Comparison of ENCODE assay signal across 39 cellular contexts in genomic region chr16:87558682-87559081, GRCh38. TPM values are rescaled to one million over a fixed set of nuclear protein-coding genes. Genes with fewer than 3 reads are reported as not detected.
"Had no signal": no experiment of that assay in that cellular context is flagged by ENCODE, and none has a peak within 500 bp of the region (broad histone marks: within the 10 kb centered on the region; RNA-seq: fewer than 3 reads in every experiment).

No MANE protein-coding gene starts in this region.

- H3K4me1 ChIP-seq: body of pancreas, foreskin keratinocyte, gastrocnemius medialis had no signal

- H3K27me3 ChIP-seq: adrenal gland, body of pancreas, cardiac muscle cell had no signal

- H3K9me3 Mint-ChIP-seq: activated naive CD4-positive, alpha-beta T cell treated with anti-CD3 and anti-CD28 coated beads, Interleukin-2, amount 50 U/mL, for 24 hours; activated naive CD8-positive, alpha-beta T cell treated with anti-CD3 and anti-CD28 coated beads for 36 hours had no signal

- H3K27ac Mint-ChIP-seq: activated B cell treated with CpG ODN at 0.5 μM for 24 hours; activated CD4-positive, alpha-beta memory T cell treated with anti-CD3 and anti-CD28 coated beads for 36 hours; activated CD4-positive, alpha-beta T cell treated with anti-CD3 and anti-CD28 coated beads, Interleukin-2, amount 10 ng/mL, durations not matched to agents 24 days and 14 days; activated CD8-positive, alpha-beta memory T cell treated with anti-CD3 and anti-CD28 coated beads, Interleukin-2, amount 10 ng/mL, durations not matched to agents 7 days and 5 days; activated CD8-positive, alpha-beta T cell treated with anti-CD3 and anti-CD28 coated beads, Interleukin-2, amount 10 ng/mL, durations not matched to agents 7 days and 5 days; activated naive CD4-positive, alpha-beta T cell treated with anti-CD3 and anti-CD28 coated beads for 36 hours; activated naive CD4-positive, alpha-beta T cell treated with anti-CD3 and anti-CD28 coated beads, Interleukin-2, amount 50 U/mL, for 24 hours; activated naive CD8-positive, alpha-beta T cell treated with anti-CD3 and anti-CD28 coated beads for 36 hours; activated naive CD8-positive, alpha-beta T cell treated with anti-CD3 and anti-CD28 coated beads, Interleukin-2, amount 50 U/mL, for 24 hours; activated T-helper 1 cell treated with anti-CD3 and anti-CD28 coated beads, Interleukin-12 subunit alpha, Interleukin-12 subunit beta, Interleukin-2, Interleukin-4 antibody, amounts not matched to agents 30 ng/mL and 10 ng/mL and 1 ng/mL, durations not matched to agents 14 hours and 24 hours and 36 hours; activated T-helper 2 cell treated with anti-CD3 and anti-CD28 coated beads, Interferon-gamma antibody, Interleukin-2, Interleukin-4, amounts not matched to agents 10 μg/mL and 5 μg/mL and 100 μg/mL, durations not matched to agents 14 hours and 24 hours and 36 hours; dendritic cell treated with granulocyte-macrophage colony-stimulating factor and Interleukin-4, amounts not matched to agents 40 ng/mL and 50 ng/mL, for 4 days; endodermal cell; T-cell; T-helper 1 cell treated with Interleukin-12 subunit alpha and Interleukin-12 subunit beta and Interleukin-4 antibody, amounts not matched to agents 30 μg/mL and 1 μg/mL, for 36 hours had no signal

- H3K4me1 Mint-ChIP-seq: activated B cell treated with CpG ODN at 0.5 μM for 24 hours; activated CD4-positive, alpha-beta T cell treated with anti-CD3 and anti-CD28 coated beads, Interleukin-2, amount 10 ng/mL, durations not matched to agents 24 days and 14 days; activated CD8-positive, alpha-beta memory T cell treated with anti-CD3 and anti-CD28 coated beads, Interleukin-2, amount 10 ng/mL, durations not matched to agents 7 days and 5 days; activated naive CD4-positive, alpha-beta T cell treated with anti-CD3 and anti-CD28 coated beads, Interleukin-2, amount 50 U/mL, for 24 hours; activated naive CD8-positive, alpha-beta T cell treated with anti-CD3 and anti-CD28 coated beads for 36 hours; activated naive CD8-positive, alpha-beta T cell treated with anti-CD3 and anti-CD28 coated beads, Interleukin-2, amount 50 U/mL, for 24 hours; endodermal cell; T-cell had no signal

- H3K9me3 ChIP-seq: adrenal gland, body of pancreas, esophagus muscularis mucosa, gastrocnemius medialis, heart left ventricle had no signal

- H3K27me3 Mint-ChIP-seq: activated CD8-positive, alpha-beta memory T cell treated with anti-CD3 and anti-CD28 coated beads, Interleukin-2, amount 10 ng/mL, durations not matched to agents 7 days and 5 days had no signal

- H3K36me3 ChIP-seq: adrenal gland, cardiac muscle cell, esophagus muscularis mucosa, gastrocnemius medialis, heart left ventricle, WERI-Rb-1 had no signal

- H3K36me3 Mint-ChIP-seq: activated CD4-positive, alpha-beta memory T cell treated with anti-CD3 and anti-CD28 coated beads for 36 hours; activated CD8-positive, alpha-beta memory T cell treated with anti-CD3 and anti-CD28 coated beads, Interleukin-2, amount 10 ng/mL, durations not matched to agents 7 days and 5 days; activated naive CD4-positive, alpha-beta T cell treated with anti-CD3 and anti-CD28 coated beads, Interleukin-2, amount 50 U/mL, for 24 hours; activated naive CD8-positive, alpha-beta T cell treated with anti-CD3 and anti-CD28 coated beads for 36 hours; T-cell had no signal

- H3K27ac ChIP-seq: adrenal gland, body of pancreas, cardiac muscle cell, dorsolateral prefrontal cortex, esophagus muscularis mucosa, foreskin keratinocyte, gastrocnemius medialis, heart left ventricle, WERI-Rb-1 had no signal

- H3K4me3 Mint-ChIP-seq: activated B cell treated with CpG ODN at 0.5 μM for 24 hours; activated CD4-positive, alpha-beta memory T cell treated with anti-CD3 and anti-CD28 coated beads for 36 hours; activated CD4-positive, alpha-beta T cell treated with anti-CD3 and anti-CD28 coated beads, Interleukin-2, amount 10 ng/mL, durations not matched to agents 24 days and 14 days; activated CD8-positive, alpha-beta memory T cell treated with anti-CD3 and anti-CD28 coated beads, Interleukin-2, amount 10 ng/mL, durations not matched to agents 7 days and 5 days; activated CD8-positive, alpha-beta T cell treated with anti-CD3 and anti-CD28 coated beads, Interleukin-2, amount 10 ng/mL, durations not matched to agents 7 days and 5 days; activated naive CD4-positive, alpha-beta T cell treated with anti-CD3 and anti-CD28 coated beads for 36 hours; activated naive CD4-positive, alpha-beta T cell treated with anti-CD3 and anti-CD28 coated beads, Interleukin-2, amount 50 U/mL, for 24 hours; activated naive CD8-positive, alpha-beta T cell treated with anti-CD3 and anti-CD28 coated beads for 36 hours; activated naive CD8-positive, alpha-beta T cell treated with anti-CD3 and anti-CD28 coated beads, Interleukin-2, amount 50 U/mL, for 24 hours; activated T-helper 1 cell treated with anti-CD3 and anti-CD28 coated beads, Interleukin-12 subunit alpha, Interleukin-12 subunit beta, Interleukin-2, Interleukin-4 antibody, amounts not matched to agents 30 ng/mL and 10 ng/mL and 1 ng/mL, durations not matched to agents 14 hours and 24 hours and 36 hours; dendritic cell treated with granulocyte-macrophage colony-stimulating factor and Interleukin-4, amounts not matched to agents 40 ng/mL and 50 ng/mL, for 4 days; endodermal cell; T-cell; T-helper 1 cell treated with Interleukin-12 subunit alpha and Interleukin-12 subunit beta and Interleukin-4 antibody, amounts not matched to agents 30 μg/mL and 1 μg/mL, for 36 hours had no signal

- DNase-seq: activated B cell treated with CpG ODN at 0.5 μM for 24 hours; activated CD4-positive, alpha-beta memory T cell treated with anti-CD3 and anti-CD28 coated beads for 36 hours; activated CD4-positive, alpha-beta T cell treated with anti-CD3 and anti-CD28 coated beads, Interleukin-2, amount 10 ng/mL, durations not matched to agents 24 days and 14 days; activated CD8-positive, alpha-beta memory T cell treated with anti-CD3 and anti-CD28 coated beads, Interleukin-2, amount 10 ng/mL, durations not matched to agents 7 days and 5 days; activated CD8-positive, alpha-beta memory T cell treated with anti-CD3 and anti-CD28 coated beads, Interleukin-2, amount 50 U/mL, for 4 hours; activated CD8-positive, alpha-beta T cell treated with anti-CD3 and anti-CD28 coated beads, Interleukin-2, amount 10 ng/mL, durations not matched to agents 7 days and 5 days; activated effector memory CD4-positive, alpha-beta T cell treated with anti-CD3 and anti-CD28 coated beads, Interleukin-2, amount 50 U/mL, for 16 hours; activated naive CD4-positive, alpha-beta T cell treated with anti-CD3 and anti-CD28 coated beads for 36 hours; activated naive CD8-positive, alpha-beta T cell treated with anti-CD3 and anti-CD28 coated beads for 36 hours; activated naive CD8-positive, alpha-beta T cell treated with anti-CD3 and anti-CD28 coated beads, Interleukin-2, amount 50 U/mL, for 24 hours; activated T-cell treated with anti-CD3 and anti-CD28 coated beads, Interleukin-2, amount 50 U/mL, for 1 hour; activated T-cell treated with anti-CD3 and anti-CD28 coated beads, Interleukin-2, amount 50 U/mL, for 48 hours; adrenal gland; amygdala; aorta; body of pancreas; central memory CD4-positive, alpha-beta T cell; dorsolateral prefrontal cortex; effector memory CD4-positive, alpha-beta T cell; endodermal cell; erythroblast; foreskin keratinocyte; gastrocnemius medialis; glutamatergic neuron; heart left ventricle; T-cell; T1000; WERI-Rb-1 had no signal

- H3K4me3 ChIP-seq: adrenal gland, body of pancreas, cardiac muscle cell, coronary artery, dorsolateral prefrontal cortex, esophagus muscularis mucosa, gastrocnemius medialis, heart left ventricle had no signal

- ATAC-seq: activated CD4-positive, CD25-positive, alpha-beta regulatory T cell treated with anti-CD3 and anti-CD28 coated beads, Interleukin-2, amount 50 U/mL, for 24 hours; activated CD8-positive, alpha-beta memory T cell treated with anti-CD3 and anti-CD28 coated beads, Interleukin-2, amount 10 ng/mL, durations not matched to agents 7 days and 5 days; activated CD8-positive, alpha-beta T cell treated with anti-CD3 and anti-CD28 coated beads, Interleukin-2, amount 10 ng/mL, durations not matched to agents 7 days and 5 days; activated naive CD8-positive, alpha-beta T cell treated with anti-CD3 and anti-CD28 coated beads, Interleukin-2, amount 50 U/mL, for 24 hours; body of pancreas; foreskin keratinocyte; gastrocnemius medialis; heart left ventricle; T-cell had no signal

RNA-seq across cellular contexts. Expression of gene JPH3, which starts 43.6 kb away (rescaled TPM):
- total RNA-seq: activated B cell treated with CpG ODN at 0.5 μM for 24 hours; activated CD4-positive, alpha-beta T cell treated with anti-CD3 and anti-CD28 coated beads, Interleukin-2, amount 10 ng/mL, durations not matched to agents 24 days and 14 days; activated CD8-positive, alpha-beta memory T cell treated with anti-CD3 and anti-CD28 coated beads for 36 hours; activated CD8-positive, alpha-beta memory T cell treated with anti-CD3 and anti-CD28 coated beads, Interleukin-2, amount 10 ng/mL, durations not matched to agents 7 days and 5 days; activated CD8-positive, alpha-beta T cell treated with anti-CD3 and anti-CD28 coated beads, Interleukin-2, amount 10 ng/mL, durations not matched to agents 7 days and 5 days; activated T-helper 1 cell treated with anti-CD3 and anti-CD28 coated beads, Interleukin-12 subunit alpha, Interleukin-12 subunit beta, Interleukin-2, Interleukin-4 antibody, amounts not matched to agents 30 ng/mL and 10 ng/mL and 1 ng/mL, durations not matched to agents 14 hours and 24 hours and 36 hours; body of pancreas; foreskin keratinocyte; gastrocnemius medialis; T-cell; T-helper 2 cell treated with Interferon-gamma antibody and Interleukin-4, amounts not matched to agents 100 ng/mL and 5 ng/mL, for 36 hours had no signal
- polyA plus RNA-seq: aorta, foreskin keratinocyte had no signal
